In the genomic region with DNA sequence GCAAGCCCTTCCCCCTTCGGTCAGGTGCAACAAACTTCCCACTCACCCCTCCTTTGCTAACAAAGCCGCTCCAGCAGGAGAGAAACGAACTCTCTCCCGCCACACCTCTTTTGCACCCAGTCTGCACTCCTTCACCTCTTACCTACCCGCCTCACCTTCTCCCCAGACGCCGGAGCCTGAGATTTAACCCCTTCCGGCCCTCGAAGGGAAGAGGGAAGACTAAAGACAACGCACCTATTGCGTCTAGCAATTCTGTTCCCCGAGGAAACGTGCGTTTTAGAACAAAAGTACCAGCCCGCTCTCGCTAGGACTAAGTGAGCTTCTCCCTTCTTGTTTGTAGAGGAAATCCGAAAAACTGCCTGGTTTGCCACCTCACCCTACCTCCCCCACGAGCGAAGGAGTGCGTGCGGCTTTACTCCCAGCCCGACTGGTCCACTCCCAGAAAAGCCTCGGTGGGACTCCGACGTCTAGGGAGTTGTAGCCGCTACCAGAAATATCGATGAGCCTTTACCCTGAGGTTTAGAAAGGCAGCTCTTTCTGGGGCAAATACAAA, we compare ENCODE assay signal across 8 cellular contexts. TPM values are rescaled to one million over a fixed set of nuclear protein-coding genes. Genes with fewer than 3 reads are reported as not detected.
DNase-seq lines count a peak whose midpoint lies in the region; ATAC-seq and TF ChIP-seq lines count a peak whose summit lies in the region.

No MANE protein-coding gene starts in this region.

- peak; percentile 76 for DNase-seq in DMS53 treated with DMSO at 0.1 percent for 48 hours (lab: John Stamatoyannopoulos, UW; ENCODE audit: unreplicated experiment)
- peak; percentile 39 for DNase-seq in activated T-helper 1 cell treated with Interleukin-2 at 50 U/mL for 16 hours (ENCODE audit: low read depth)
- DNase-seq in fibroblast of mammary gland (ENCODE audit: low read depth): peak; percentile 67
- DNase-seq in naive thymus-derived CD8-positive, alpha-beta T cell: peak; percentile 42 to 83 (median 62)
- peak; percentile 60 to 88 (median 73) for DNase-seq in stimulated activated naive CD4-positive, alpha-beta T cell (lab: John Stamatoyannopoulos, UW)

- ATAC-seq in GM21619 (IDR thresholded peaks at IDR 0.05; ENCODE audit: unreplicated experiment): peak; percentile 52
- ATAC-seq in naive thymus-derived CD8-positive, alpha-beta T cell: peak; percentile 72 to 74

- no peak for TF ChIP-seq EP300 in Ishikawa (IDR thresholded peaks at IDR 0.05; ENCODE audit: borderline replicate concordance)

- no peak for TF ChIP-seq CTCF in fibroblast of mammary gland (conservative IDR thresholded peaks at IDR 0.05; ENCODE audit: control insufficient read depth, insufficient read depth, low read depth, low read length)

- H3K4me3 ChIP-seq in fibroblast of mammary gland (ENCODE audit: control insufficient read depth, low read depth, low read length): peak overlapping the region; percentile 83

- H3K4me1 Mint-ChIP-seq in naive thymus-derived CD8-positive, alpha-beta T cell: peaks cover 10 to 51% (median 45%) of the 10 kb centered on the region in 4 donors

- no peak for TF ChIP-seq RAD21 in Ishikawa (IDR thresholded peaks at IDR 0.05; ENCODE audit: low read depth)

- H3K9me3 Mint-ChIP-seq in naive thymus-derived CD8-positive, alpha-beta T cell: no peaks in the 10 kb centered on the region

- H3K27ac Mint-ChIP-seq in naive thymus-derived CD8-positive, alpha-beta T cell: peak overlapping the region; percentile 95 to 99 (median 97)

- H3K4me3 Mint-ChIP-seq in naive thymus-derived CD8-positive, alpha-beta T cell: peak overlapping the region; percentile 96 to 100 (median 99)

- H3K36me3 Mint-ChIP-seq in naive thymus-derived CD8-positive, alpha-beta T cell: peaks cover 0 to 14% (median 4%) of the 10 kb centered on the region in 3 donors

- H3K27me3 Mint-ChIP-seq in naive thymus-derived CD8-positive, alpha-beta T cell: no peaks in the 10 kb centered on the region

- POLR2A ChIA-PET in naive thymus-derived CD8-positive, alpha-beta T cell (lab: Charles Lee): interaction anchor here (1.0 to 2.3 kb wide), 5 partner anchors 11 to 521 kb away, joined by 3 to 14 read pairs (median 4); partner anchors contain the start of genes PAPOLG and XPO1

TF ChIP-seq in Ishikawa, 13 proteins besides CTCF, POLR2A, EP300 and RAD21 (continues in another document):
- TF ChIP-seq, protein P1, sequence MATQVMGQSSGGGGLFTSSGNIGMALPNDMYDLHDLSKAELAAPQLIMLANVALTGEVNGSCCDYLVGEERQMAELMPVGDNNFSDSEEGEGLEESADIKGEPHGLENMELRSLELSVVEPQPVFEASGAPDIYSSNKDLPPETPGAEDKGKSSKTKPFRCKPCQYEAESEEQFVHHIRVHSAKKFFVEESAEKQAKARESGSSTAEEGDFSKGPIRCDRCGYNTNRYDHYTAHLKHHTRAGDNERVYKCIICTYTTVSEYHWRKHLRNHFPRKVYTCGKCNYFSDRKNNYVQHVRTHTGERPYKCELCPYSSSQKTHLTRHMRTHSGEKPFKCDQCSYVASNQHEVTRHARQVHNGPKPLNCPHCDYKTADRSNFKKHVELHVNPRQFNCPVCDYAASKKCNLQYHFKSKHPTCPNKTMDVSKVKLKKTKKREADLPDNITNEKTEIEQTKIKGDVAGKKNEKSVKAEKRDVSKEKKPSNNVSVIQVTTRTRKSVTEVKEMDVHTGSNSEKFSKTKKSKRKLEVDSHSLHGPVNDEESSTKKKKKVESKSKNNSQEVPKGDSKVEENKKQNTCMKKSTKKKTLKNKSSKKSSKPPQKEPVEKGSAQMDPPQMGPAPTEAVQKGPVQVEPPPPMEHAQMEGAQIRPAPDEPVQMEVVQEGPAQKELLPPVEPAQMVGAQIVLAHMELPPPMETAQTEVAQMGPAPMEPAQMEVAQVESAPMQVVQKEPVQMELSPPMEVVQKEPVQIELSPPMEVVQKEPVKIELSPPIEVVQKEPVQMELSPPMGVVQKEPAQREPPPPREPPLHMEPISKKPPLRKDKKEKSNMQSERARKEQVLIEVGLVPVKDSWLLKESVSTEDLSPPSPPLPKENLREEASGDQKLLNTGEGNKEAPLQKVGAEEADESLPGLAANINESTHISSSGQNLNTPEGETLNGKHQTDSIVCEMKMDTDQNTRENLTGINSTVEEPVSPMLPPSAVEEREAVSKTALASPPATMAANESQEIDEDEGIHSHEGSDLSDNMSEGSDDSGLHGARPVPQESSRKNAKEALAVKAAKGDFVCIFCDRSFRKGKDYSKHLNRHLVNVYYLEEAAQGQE (IDR thresholded peaks at IDR 0.05; ENCODE audit: low read depth): no peak
- TF ChIP-seq TEAD4 (IDR thresholded peaks at IDR 0.05): peak; percentile 44; the same call in 1 of the 2 replicates
- TF ChIP-seq ZBTB7A (IDR thresholded peaks at IDR 0.05; ENCODE audit: low read depth): no peak
- TF ChIP-seq CREB1 (IDR thresholded peaks at IDR 0.05; ENCODE audit: low read depth): no peak
- peak; percentile 50; the same call in 1 of the 2 replicates for TF ChIP-seq TCF12 (IDR thresholded peaks at IDR 0.05; ENCODE audit: low read depth)
- TF ChIP-seq TAF1 (IDR thresholded peaks at IDR 0.05; ENCODE audit: low read depth): peak; percentile 59; the same call in 1 of the 2 replicates
- peak; percentile 62; the same call in 1 of the 2 replicates for TF ChIP-seq NFIC (IDR thresholded peaks at IDR 0.05)
- TF ChIP-seq, protein P2, sequence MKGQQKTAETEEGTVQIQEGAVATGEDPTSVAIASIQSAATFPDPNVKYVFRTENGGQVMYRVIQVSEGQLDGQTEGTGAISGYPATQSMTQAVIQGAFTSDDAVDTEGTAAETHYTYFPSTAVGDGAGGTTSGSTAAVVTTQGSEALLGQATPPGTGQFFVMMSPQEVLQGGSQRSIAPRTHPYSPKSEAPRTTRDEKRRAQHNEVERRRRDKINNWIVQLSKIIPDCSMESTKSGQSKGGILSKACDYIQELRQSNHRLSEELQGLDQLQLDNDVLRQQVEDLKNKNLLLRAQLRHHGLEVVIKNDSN (IDR thresholded peaks at IDR 0.05): peak; percentile 46; the same call in 1 of the 2 replicates

TF ChIP-seq in PFSK-1, 5 proteins besides CTCF, POLR2A, EP300 and RAD21:
- TF ChIP-seq SIN3A (IDR thresholded peaks at IDR 0.05; ENCODE audit: borderline replicate concordance, insufficient read depth, low read length): 0 out of 2 replicates have a peak, but pooled peaks have one; percentile 37
- peak; percentile 76; the same call in 1 of the 2 replicates for TF ChIP-seq TAF1 (IDR thresholded peaks at IDR 0.05; ENCODE audit: borderline replicate concordance, insufficient read depth, low read length)
- TF ChIP-seq FOXP2 (optimal IDR thresholded peaks at IDR 0.05; ENCODE audit: borderline replicate concordance, extremely low read depth, extremely low read length, insufficient read depth): no peak
- no peak; the same call in 1 of the 2 replicates for TF ChIP-seq POLR2AphosphoS5 (IDR thresholded peaks at IDR 0.05; ENCODE audit: low read depth, low read length)
- TF ChIP-seq, protein P1 (IDR thresholded peaks at IDR 0.05; ENCODE audit: insufficient read depth in 1 of 2, low read depth in 2 of 2, low read length in 2 of 2): no peak

RNA-seq across cellular contexts. Expression of gene PEX13, which starts 0.4 kb away (rescaled TPM):
- polyA plus RNA-seq in PFSK-1 (2012; ENCODE audit: insufficient read length, low read depth): 4.8 TPM
- total RNA-seq in naive thymus-derived CD8-positive, alpha-beta T cell: 10 to 100 TPM; 26.8 to 27.4 TPM
- 10 to 100 TPM in 1 of 3 donors, 1 to 10 TPM in 2; 7.6 to 11.1 (median 9.0) TPM for polyA plus RNA-seq in naive thymus-derived CD8-positive, alpha-beta T cell

RNA-seq across cellular contexts. Expression of gene PUS10, which starts 1.0 kb away (rescaled TPM):
- 2.2 TPM for polyA plus RNA-seq in PFSK-1 (2012; ENCODE audit: insufficient read length, low read depth)
- 10 to 100 TPM in 1 of 2 experiments, 1 to 10 TPM in 1; 9.2 to 11.6 TPM for total RNA-seq in naive thymus-derived CD8-positive, alpha-beta T cell
- 1 to 10 TPM; 4.1 to 4.4 (median 4.4) TPM for polyA plus RNA-seq in naive thymus-derived CD8-positive, alpha-beta T cell

RNA-seq across cellular contexts. Expression of gene SANBR, which starts 48.6 kb away (rescaled TPM):
- polyA plus RNA-seq in PFSK-1 (2012; ENCODE audit: insufficient read length, low read depth): 2.4 TPM
- total RNA-seq in naive thymus-derived CD8-positive, alpha-beta T cell: 1 to 10 TPM; 1.9 to 3.3 TPM
- under 1 TPM; 0.25 to 0.96 (median 0.64) TPM for polyA plus RNA-seq in naive thymus-derived CD8-positive, alpha-beta T cell

Comparison
In these comparisons a context has a peak if more than half of its experiments do, and no peak if none do; other contexts are left out.
1. Peak in every context shown above with its lines: DNase-seq, ATAC-seq and H3K4me3 ChIP-seq.